Comparison of ENCODE assay signal across 1 cellular context in the genomic region with DNA sequence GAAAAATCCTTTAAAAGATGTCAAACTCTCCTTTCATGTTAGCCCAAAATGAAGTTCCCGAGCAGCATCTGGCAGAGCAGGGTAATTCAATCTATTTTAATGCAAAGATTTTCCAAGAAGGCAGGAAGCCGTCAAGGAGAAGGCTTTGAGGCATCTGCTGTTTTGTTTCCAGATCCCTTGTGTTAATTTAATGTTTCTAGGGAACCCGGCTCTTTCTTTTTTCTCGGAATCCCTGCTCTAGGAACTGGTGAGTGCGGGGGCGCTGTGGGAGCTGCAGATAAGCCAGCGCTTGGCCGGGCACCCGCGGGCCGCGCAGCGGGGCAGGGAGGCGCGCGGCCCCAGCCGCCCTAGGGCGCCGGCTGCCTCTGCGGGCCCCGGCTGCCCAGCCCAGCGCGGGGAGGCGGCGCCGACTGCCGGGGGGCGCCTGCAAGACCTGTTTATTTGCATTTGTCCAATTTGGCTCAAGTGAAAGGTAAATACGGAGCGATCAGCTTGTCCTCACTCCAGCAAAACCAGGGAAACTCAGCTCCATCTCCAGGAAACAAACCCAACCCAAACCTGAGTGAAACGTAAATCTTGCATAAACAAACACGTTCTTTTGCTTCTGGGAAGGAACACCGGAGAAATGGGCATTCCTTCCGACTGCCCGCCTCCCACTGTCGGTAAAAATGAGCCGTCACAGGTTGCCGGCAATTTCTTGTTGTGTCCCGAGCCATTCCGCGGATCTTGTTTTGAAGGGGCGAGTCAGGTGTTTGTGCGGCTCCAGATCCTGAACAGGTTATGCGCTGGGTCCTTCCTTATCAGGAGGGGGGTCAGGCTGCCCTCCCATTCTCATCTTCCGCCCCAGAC.
A peak's percentile ranks its signal among the peaks of the same experiment; 100 is the strongest.
TF ChIP-seq lines count a peak whose summit lies in the region.

No MANE protein-coding gene starts in this region.

TF ChIP-seq in K562, 482 proteins besides CTCF, POLR2A, EP300 and RAD21 (continued from another document and continues in another):
- TF ChIP-seq, protein P1, sequence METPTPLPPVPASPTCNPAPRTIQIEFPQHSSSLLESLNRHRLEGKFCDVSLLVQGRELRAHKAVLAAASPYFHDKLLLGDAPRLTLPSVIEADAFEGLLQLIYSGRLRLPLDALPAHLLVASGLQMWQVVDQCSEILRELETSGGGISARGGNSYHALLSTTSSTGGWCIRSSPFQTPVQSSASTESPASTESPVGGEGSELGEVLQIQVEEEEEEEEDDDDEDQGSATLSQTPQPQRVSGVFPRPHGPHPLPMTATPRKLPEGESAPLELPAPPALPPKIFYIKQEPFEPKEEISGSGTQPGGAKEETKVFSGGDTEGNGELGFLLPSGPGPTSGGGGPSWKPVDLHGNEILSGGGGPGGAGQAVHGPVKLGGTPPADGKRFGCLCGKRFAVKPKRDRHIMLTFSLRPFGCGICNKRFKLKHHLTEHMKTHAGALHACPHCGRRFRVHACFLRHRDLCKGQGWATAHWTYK (CRISPR knock-in tag; IDR thresholded peaks at IDR 0.05) = no peak
- no peak for TF ChIP-seq FIP1L1 (IDR thresholded peaks at IDR 0.05; ENCODE audit: low read depth, low read length, poor library complexity, severe bottlenecking)
- TF ChIP-seq MCM5 (IDR thresholded peaks at IDR 0.05; ENCODE audit: low read depth) = no peak
- no peak; the same call in 1 of the 2 replicates for TF ChIP-seq FOXJ2 (tag; IDR thresholded peaks at IDR 0.05)
- TF ChIP-seq ZNF57 (CRISPR knock-in tag; IDR thresholded peaks at IDR 0.05) = no peak
- no peak for TF ChIP-seq YBX1 (IDR thresholded peaks at IDR 0.05)
- no peak for TF ChIP-seq MBD1 (CRISPR knock-in tag; IDR thresholded peaks at IDR 0.05)
- TF ChIP-seq, protein P2, sequence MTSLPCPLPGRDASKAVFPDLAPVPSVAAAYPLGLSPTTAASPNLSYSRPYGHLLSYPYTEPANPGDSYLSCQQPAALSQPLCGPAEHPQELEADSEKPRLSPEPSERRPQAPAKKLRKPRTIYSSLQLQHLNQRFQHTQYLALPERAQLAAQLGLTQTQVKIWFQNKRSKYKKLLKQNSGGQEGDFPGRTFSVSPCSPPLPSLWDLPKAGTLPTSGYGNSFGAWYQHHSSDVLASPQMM (CRISPR knock-in tag; IDR thresholded peaks at IDR 0.05) = no peak
- TF ChIP-seq DDX20 (tag; IDR thresholded peaks at IDR 0.05; ENCODE audit: low read depth) = no peak
- TF ChIP-seq MED1 (CRISPR knock-in tag; IDR thresholded peaks at IDR 0.05; ENCODE audit: borderline replicate concordance) = no peak
- no peak for TF ChIP-seq USF2 (CRISPR knock-in tag; IDR thresholded peaks at IDR 0.05)
- TF ChIP-seq MXI1 (IDR thresholded peaks at IDR 0.05; ENCODE audit: low read depth, low read length) = no peak
- no peak for TF ChIP-seq CBX8 (IDR thresholded peaks at IDR 0.05; ENCODE audit: borderline replicate concordance, extremely low read depth, low read depth, low read length, poor library complexity, severe bottlenecking)
- TF ChIP-seq, protein P3, sequence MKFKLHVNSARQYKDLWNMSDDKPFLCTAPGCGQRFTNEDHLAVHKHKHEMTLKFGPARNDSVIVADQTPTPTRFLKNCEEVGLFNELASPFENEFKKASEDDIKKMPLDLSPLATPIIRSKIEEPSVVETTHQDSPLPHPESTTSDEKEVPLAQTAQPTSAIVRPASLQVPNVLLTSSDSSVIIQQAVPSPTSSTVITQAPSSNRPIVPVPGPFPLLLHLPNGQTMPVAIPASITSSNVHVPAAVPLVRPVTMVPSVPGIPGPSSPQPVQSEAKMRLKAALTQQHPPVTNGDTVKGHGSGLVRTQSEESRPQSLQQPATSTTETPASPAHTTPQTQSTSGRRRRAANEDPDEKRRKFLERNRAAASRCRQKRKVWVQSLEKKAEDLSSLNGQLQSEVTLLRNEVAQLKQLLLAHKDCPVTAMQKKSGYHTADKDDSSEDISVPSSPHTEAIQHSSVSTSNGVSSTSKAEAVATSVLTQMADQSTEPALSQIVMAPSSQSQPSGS (CRISPR knock-in tag; IDR thresholded peaks at IDR 0.05) = no peak
- TF ChIP-seq TCF3 (CRISPR knock-in tag; IDR thresholded peaks at IDR 0.05) = peak; percentile 82
- TF ChIP-seq, protein P4, sequence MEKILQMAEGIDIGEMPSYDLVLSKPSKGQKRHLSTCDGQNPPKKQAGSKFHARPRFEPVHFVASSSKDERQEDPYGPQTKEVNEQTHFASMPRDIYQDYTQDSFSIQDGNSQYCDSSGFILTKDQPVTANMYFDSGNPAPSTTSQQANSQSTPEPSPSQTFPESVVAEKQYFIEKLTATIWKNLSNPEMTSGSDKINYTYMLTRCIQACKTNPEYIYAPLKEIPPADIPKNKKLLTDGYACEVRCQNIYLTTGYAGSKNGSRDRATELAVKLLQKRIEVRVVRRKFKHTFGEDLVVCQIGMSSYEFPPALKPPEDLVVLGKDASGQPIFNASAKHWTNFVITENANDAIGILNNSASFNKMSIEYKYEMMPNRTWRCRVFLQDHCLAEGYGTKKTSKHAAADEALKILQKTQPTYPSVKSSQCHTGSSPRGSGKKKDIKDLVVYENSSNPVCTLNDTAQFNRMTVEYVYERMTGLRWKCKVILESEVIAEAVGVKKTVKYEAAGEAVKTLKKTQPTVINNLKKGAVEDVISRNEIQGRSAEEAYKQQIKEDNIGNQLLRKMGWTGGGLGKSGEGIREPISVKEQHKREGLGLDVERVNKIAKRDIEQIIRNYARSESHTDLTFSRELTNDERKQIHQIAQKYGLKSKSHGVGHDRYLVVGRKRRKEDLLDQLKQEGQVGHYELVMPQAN (IDR thresholded peaks at IDR 0.05; ENCODE audit: borderline replicate concordance) = no peak
- peak; percentile 22; the same call in 1 of the 2 replicates for TF ChIP-seq ELF1 (tag; IDR thresholded peaks at IDR 0.05)
- TF ChIP-seq ZBTB8A (IDR thresholded peaks at IDR 0.05; ENCODE audit: partially characterized antibody) = no peak
- TF ChIP-seq BDP1 (IDR thresholded peaks at IDR 0.05; ENCODE audit: insufficient read depth, insufficient read length) = no peak
- TF ChIP-seq RCOR1 (IDR thresholded peaks at IDR 0.05; ENCODE audit: borderline replicate concordance in 1 of 2, low read depth in 2 of 2, low read length in 2 of 2) = peak in 1 of 2 experiments; percentile 86; a peak in 2 of 4 replicates
- no peak for TF ChIP-seq POLR2AphosphoS5 (IDR thresholded peaks at IDR 0.05; ENCODE audit: control insufficient read depth, insufficient read depth, low read depth, low read length)
- 0 out of 2 replicates have a peak, but pooled peaks have one; percentile 54 for TF ChIP-seq GTF2A2 (tag; IDR thresholded peaks at IDR 0.05)
- no peak for TF ChIP-seq XRCC3 (IDR thresholded peaks at IDR 0.05)
- TF ChIP-seq CCAR2 (IDR thresholded peaks at IDR 0.05; ENCODE audit: low read depth, low read length) = no peak
- peak; percentile 86 for TF ChIP-seq MEIS2 (IDR thresholded peaks at IDR 0.05; ENCODE audit: partially characterized antibody)
- peak; percentile 81 for TF ChIP-seq CBFA2T3 (IDR thresholded peaks at IDR 0.05)
- TF ChIP-seq JUNB (CRISPR knock-in tag; conservative IDR thresholded peaks at IDR 0.05) = no peak
- TF ChIP-seq ZNF184 (CRISPR knock-in tag; IDR thresholded peaks at IDR 0.05) = no peak
- peak; percentile 58 for TF ChIP-seq HDAC3 (IDR thresholded peaks at IDR 0.05; ENCODE audit: borderline replicate concordance, partially characterized antibody)
- no peak for TF ChIP-seq PREB (CRISPR knock-in tag; IDR thresholded peaks at IDR 0.05)
- TF ChIP-seq ZNF445 (CRISPR knock-in tag; IDR thresholded peaks at IDR 0.05; ENCODE audit: low read depth) = no peak
- TF ChIP-seq, protein P5, sequence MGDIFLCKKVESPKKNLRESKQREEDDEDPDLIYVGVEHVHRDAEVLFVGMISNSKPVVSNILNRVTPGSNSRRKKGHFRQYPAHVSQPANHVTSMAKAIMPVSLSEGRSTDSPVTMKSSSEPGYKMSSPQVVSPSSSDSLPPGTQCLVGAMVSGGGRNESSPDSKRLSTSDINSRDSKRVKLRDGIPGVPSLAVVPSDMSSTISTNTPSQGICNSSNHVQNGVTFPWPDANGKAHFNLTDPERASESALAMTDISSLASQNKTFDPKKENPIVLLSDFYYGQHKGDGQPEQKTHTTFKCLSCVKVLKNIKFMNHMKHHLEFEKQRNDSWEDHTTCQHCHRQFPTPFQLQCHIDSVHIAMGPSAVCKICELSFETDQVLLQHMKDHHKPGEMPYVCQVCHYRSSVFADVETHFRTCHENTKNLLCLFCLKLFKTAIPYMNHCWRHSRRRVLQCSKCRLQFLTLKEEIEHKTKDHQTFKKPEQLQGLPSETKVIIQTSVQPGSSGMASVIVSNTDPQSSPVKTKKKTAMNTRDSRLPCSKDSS (IDR thresholded peaks at IDR 0.05; ENCODE audit: low read depth, partially characterized antibody) = no peak
- no peak for TF ChIP-seq ZNF785 (CRISPR knock-in tag; IDR thresholded peaks at IDR 0.05)
- TF ChIP-seq NEUROD1 (IDR thresholded peaks at IDR 0.05; ENCODE audit: borderline replicate concordance, low read depth, low read length, partially characterized antibody) = peak; percentile 63
- TF ChIP-seq ARID1B (IDR thresholded peaks at IDR 0.05) = peak; percentile 86
- TF ChIP-seq ZNF140 (CRISPR knock-in tag; IDR thresholded peaks at IDR 0.05) = no peak
- peak; percentile 97 for TF ChIP-seq SMAD4 (CRISPR knock-in tag; conservative IDR thresholded peaks at IDR 0.05)
- no peak for TF ChIP-seq ZNF124 (CRISPR knock-in tag; IDR thresholded peaks at IDR 0.05)
- no peak; a peak in 3 of 4 replicates for TF ChIP-seq NRF1 (conservative IDR thresholded peaks at IDR 0.05 in 1 of 2, IDR thresholded peaks at IDR 0.05 in 1 of 2)
- TF ChIP-seq ZKSCAN3 (CRISPR knock-in tag; IDR thresholded peaks at IDR 0.05) = no peak
- TF ChIP-seq EHMT2 (IDR thresholded peaks at IDR 0.05) = no peak
- TF ChIP-seq, protein P6, sequence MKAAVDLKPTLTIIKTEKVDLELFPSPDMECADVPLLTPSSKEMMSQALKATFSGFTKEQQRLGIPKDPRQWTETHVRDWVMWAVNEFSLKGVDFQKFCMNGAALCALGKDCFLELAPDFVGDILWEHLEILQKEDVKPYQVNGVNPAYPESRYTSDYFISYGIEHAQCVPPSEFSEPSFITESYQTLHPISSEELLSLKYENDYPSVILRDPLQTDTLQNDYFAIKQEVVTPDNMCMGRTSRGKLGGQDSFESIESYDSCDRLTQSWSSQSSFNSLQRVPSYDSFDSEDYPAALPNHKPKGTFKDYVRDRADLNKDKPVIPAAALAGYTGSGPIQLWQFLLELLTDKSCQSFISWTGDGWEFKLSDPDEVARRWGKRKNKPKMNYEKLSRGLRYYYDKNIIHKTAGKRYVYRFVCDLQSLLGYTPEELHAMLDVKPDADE (conservative IDR thresholded peaks at IDR 0.05; ENCODE audit: control insufficient read depth, low read depth, low read length) = peak; percentile 66
- TF ChIP-seq NFE2L1 (tag; IDR thresholded peaks at IDR 0.05; ENCODE audit: borderline replicate concordance, low read depth) = no peak
- TF ChIP-seq, protein P7, sequence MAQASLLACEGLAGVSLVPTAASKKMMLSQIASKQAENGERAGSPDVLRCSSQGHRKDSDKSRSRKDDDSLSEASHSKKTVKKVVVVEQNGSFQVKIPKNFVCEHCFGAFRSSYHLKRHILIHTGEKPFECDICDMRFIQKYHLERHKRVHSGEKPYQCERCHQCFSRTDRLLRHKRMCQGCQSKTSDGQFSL (CRISPR knock-in tag; IDR thresholded peaks at IDR 0.05) = no peak
- TF ChIP-seq, protein P7 (tag; IDR thresholded peaks at IDR 0.05) = 0 out of 4 replicates have a peak, but pooled peaks of 1 of the 2 experiments have one; percentile 30
- no peak for TF ChIP-seq HDAC8 (tag; IDR thresholded peaks at IDR 0.05)
- no peak for TF ChIP-seq BRD4 (IDR thresholded peaks at IDR 0.05)
- TF ChIP-seq HSF4 (CRISPR knock-in tag; IDR thresholded peaks at IDR 0.05; ENCODE audit: borderline replicate concordance) = no peak
- no peak; the same call in 1 of the 2 replicates for TF ChIP-seq ZNF79 (CRISPR knock-in tag; IDR thresholded peaks at IDR 0.05; ENCODE audit: low read depth)
- peak; percentile 100 for TF ChIP-seq HMGN3 (IDR thresholded peaks at IDR 0.05; ENCODE audit: borderline replicate concordance, extremely low read depth, insufficient read length, low read depth, low read length)
- no peak for TF ChIP-seq SMAD2 (IDR thresholded peaks at IDR 0.05; ENCODE audit: low read depth, low read length)
- no peak for TF ChIP-seq ATF1 (CRISPR knock-in tag; IDR thresholded peaks at IDR 0.05)
- TF ChIP-seq ATF1 (tag; IDR thresholded peaks at IDR 0.05) = peak; percentile 40; the same call in 1 of the 2 replicates
